In the genomic region with DNA sequence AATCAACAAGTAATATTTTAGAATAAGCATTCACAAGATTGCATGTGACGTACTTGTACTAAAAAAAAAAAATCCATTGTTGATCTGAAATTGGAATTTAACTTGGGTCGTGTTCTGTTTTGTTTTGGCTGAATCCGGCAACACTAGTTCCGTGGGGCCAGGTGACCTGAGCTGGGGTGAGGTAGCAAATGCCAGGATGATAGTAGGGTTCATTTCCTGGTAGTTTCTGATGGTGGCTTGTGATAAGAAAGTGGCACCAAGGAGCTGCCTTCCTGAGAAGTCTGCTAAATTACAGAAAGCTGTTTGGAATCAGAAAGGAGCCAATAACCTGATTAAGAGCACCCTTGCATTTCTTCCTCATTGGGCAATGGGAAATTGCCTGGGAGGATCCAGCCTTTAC, we compare ENCODE assay signal across 20 cellular contexts.
"Had no signal": no experiment of that assay in that cellular context is flagged by ENCODE, and none has a peak within 500 bp of the region (broad histone marks: within the 10 kb centered on the region; RNA-seq: fewer than 3 reads in every experiment).

No MANE protein-coding gene starts in this region.

- ATAC-seq: activated T-cell treated with anti-CD3 and anti-CD28 coated beads, Interleukin-2, amount 50 U/mL, for 72 hours; left ventricle myocardium superior; stimulated activated effector memory CD8-positive, alpha-beta T cell treated with anti-CD3 and anti-CD28 coated beads, Interleukin-12 subunit alpha, Interleukin-12 subunit beta, amount 100 ng/mL, for 72 hours; WTC11 had no signal

- H3K4me3 ChIP-seq: sigmoid colon, thyroid gland had no signal

- H3K9me3 Mint-ChIP-seq: activated CD4-positive, alpha-beta T cell treated with anti-CD3 and anti-CD28 coated beads, Interleukin-2, amount 10 ng/mL, durations not matched to agents 24 days and 14 days; activated T-cell treated with anti-CD3 and anti-CD28 coated beads, Interleukin-2, amount 50 U/mL, for 72 hours; dendritic cell treated with granulocyte-macrophage colony-stimulating factor and Interleukin-4, amounts not matched to agents 40 ng/mL and 50 ng/mL, for 4 days; neural crest cell; stimulated activated effector memory CD8-positive, alpha-beta T cell treated with anti-CD3 and anti-CD28 coated beads, Interleukin-12 subunit alpha, Interleukin-12 subunit beta, amount 100 ng/mL, for 72 hours; WTC11 had no signal

- DNase-seq: activated CD4-positive, alpha-beta T cell treated with anti-CD3 and anti-CD28 coated beads, Interleukin-2, amount 10 ng/mL, durations not matched to agents 24 days and 14 days; activated CD8-positive, alpha-beta memory T cell treated with anti-CD3 and anti-CD28 coated beads, Interleukin-2, amount 50 U/mL, for 48 hours; activated gamma-delta T cell treated with Interleukin-2 at 50 U/mL for 16 hours; activated T-cell treated with anti-CD3 and anti-CD28 coated beads, Interleukin-2, amount 50 U/mL, for 72 hours; amygdala; cerebellar nuclear complex; effector memory CD4-positive, alpha-beta T cell; kidney; left ventricle myocardium superior; mesendoderm; sigmoid colon; stimulated activated CD4-positive, alpha-beta T cell treated with anti-CD3 and anti-CD28 coated beads, Interleukin-12 subunit alpha, Interleukin-12 subunit beta, amount 100 ng/mL, for 4 hours; stimulated activated CD4-positive, alpha-beta T cell treated with anti-CD3 and anti-CD28 coated beads, Interleukin-2, amount 100 ng/mL, for 24 hours had no signal

- H3K27ac Mint-ChIP-seq: activated CD4-positive, alpha-beta T cell treated with anti-CD3 and anti-CD28 coated beads, Interleukin-2, amount 10 ng/mL, durations not matched to agents 24 days and 14 days; activated naive CD8-positive, alpha-beta T cell; activated T-cell treated with anti-CD3 and anti-CD28 coated beads, Interleukin-2, amount 50 U/mL, for 72 hours; dendritic cell treated with granulocyte-macrophage colony-stimulating factor and Interleukin-4, amounts not matched to agents 40 ng/mL and 50 ng/mL, for 4 days; stimulated activated effector memory CD8-positive, alpha-beta T cell treated with anti-CD3 and anti-CD28 coated beads, Interleukin-12 subunit alpha, Interleukin-12 subunit beta, amount 100 ng/mL, for 72 hours; WTC11 had no signal

- H3K27me3 ChIP-seq: thyroid gland had no signal

- H3K27ac ChIP-seq: sigmoid colon, thyroid gland had no signal

- H3K4me3 Mint-ChIP-seq: activated CD4-positive, alpha-beta T cell treated with anti-CD3 and anti-CD28 coated beads, Interleukin-2, amount 10 ng/mL, durations not matched to agents 24 days and 14 days; activated naive CD8-positive, alpha-beta T cell; activated T-cell treated with anti-CD3 and anti-CD28 coated beads, Interleukin-2, amount 50 U/mL, for 72 hours; dendritic cell treated with granulocyte-macrophage colony-stimulating factor and Interleukin-4, amounts not matched to agents 40 ng/mL and 50 ng/mL, for 4 days; neural crest cell; stimulated activated effector memory CD8-positive, alpha-beta T cell treated with anti-CD3 and anti-CD28 coated beads, Interleukin-12 subunit alpha, Interleukin-12 subunit beta, amount 100 ng/mL, for 72 hours; WTC11 had no signal

- H3K36me3 Mint-ChIP-seq: activated naive CD8-positive, alpha-beta T cell; brain; stimulated activated effector memory CD8-positive, alpha-beta T cell treated with anti-CD3 and anti-CD28 coated beads, Interleukin-12 subunit alpha, Interleukin-12 subunit beta, amount 100 ng/mL, for 72 hours; WTC11 had no signal

- H3K9me3 ChIP-seq: sigmoid colon, thyroid gland had no signal

- H3K36me3 ChIP-seq: sigmoid colon, thyroid gland had no signal
